Comparison of ENCODE assay signal across 10 cellular contexts in the genomic region with DNA sequence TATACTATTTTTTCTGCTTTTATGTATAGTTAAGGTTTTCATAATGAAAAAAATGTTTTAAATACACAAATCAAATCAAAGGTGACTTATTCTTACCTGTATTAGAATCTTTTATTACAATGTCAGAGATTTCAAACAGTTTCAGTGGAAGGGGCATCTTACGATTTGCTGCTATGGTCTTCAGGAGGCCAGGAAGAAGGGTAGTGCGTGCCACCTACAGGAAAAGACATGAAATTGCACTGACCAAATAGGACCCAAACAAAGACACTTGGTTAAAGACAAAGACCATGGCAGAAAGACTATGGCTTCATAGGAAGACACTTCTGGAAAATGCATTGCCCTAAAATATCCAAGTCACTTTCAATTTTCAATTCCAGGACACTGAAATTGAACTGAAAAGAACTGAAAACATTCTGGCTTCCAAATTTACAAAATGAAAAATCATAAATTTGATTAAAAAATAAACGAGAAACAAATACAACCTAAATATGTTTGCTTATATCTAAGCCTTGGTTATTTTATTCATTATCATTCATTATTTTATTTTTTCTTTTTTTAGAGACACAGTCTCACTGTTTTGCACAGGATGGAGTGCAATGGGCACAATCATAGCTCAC. TPM values are rescaled to one million over a fixed set of nuclear protein-coding genes. Genes with fewer than 3 reads are reported as not detected.
A peak's percentile ranks its signal among the peaks of the same experiment; 100 is the strongest.
DNase-seq lines count a peak whose midpoint lies in the region; ATAC-seq and TF ChIP-seq lines count a peak whose summit lies in the region.
"Had no signal": no experiment of that assay in that cellular context is flagged by ENCODE, and none has a peak within 500 bp of the region (broad histone marks: within the 10 kb centered on the region; RNA-seq: fewer than 3 reads in every experiment).

No MANE protein-coding gene starts in this region.

- no peak overlapping the region for H3K27ac ChIP-seq in CD8-positive, alpha-beta T cell (ENCODE audit: low read depth, low read length)
- no peak overlapping the region for H3K27ac ChIP-seq in right atrium auricular region
- H3K27ac ChIP-seq in spleen, result no peak overlapping the region

- H3K27me3 Mint-ChIP-seq in CD8-positive, alpha-beta T cell (ENCODE audit: low read depth), result no peaks in the 10 kb centered on the region
- H3K27me3 Mint-ChIP-seq in WTC11 (ENCODE audit: low read depth), result no peaks in the 10 kb centered on the region

- peaks cover 67% of the 10 kb centered on the region for H3K36me3 Mint-ChIP-seq in CD8-positive, alpha-beta T cell
- H3K36me3 Mint-ChIP-seq in WTC11, result peaks cover 25% of the 10 kb centered on the region

- H3K9me3 Mint-ChIP-seq in CD8-positive, alpha-beta T cell, result no peaks in the 10 kb centered on the region
- H3K9me3 Mint-ChIP-seq in WTC11, result no peaks in the 10 kb centered on the region
- H3K9me3 Mint-ChIP-seq: T-helper 1 cell treated with Interleukin-12 subunit alpha and Interleukin-12 subunit beta and Interleukin-4 antibody, amounts not matched to agents 30 μg/mL and 1 μg/mL, for 36 hours had no signal

- CTCF ChIA-PET in CD8-positive, alpha-beta T cell (lab: Charles Lee), result interaction anchor here (1.4 to 1.9 kb wide), 2 partner anchors 9 to 296 kb away, joined by 4 to 7 read pairs; no protein-coding TSS in a partner anchor
- CTCF ChIA-PET in WTC11 (lab: Charles Lee), result interaction anchor here (1.2 to 1.3 kb wide), 3 partner anchors 44 to 588 kb away, joined by 3 to 6 read pairs (median 5); no protein-coding TSS in a partner anchor

- peak; percentile 62 for ATAC-seq in CD8-positive, alpha-beta T cell
- ATAC-seq in GM18870 (IDR thresholded peaks at IDR 0.05; ENCODE audit: unreplicated experiment) (peak; percentile 90), HG03039 (IDR thresholded peaks at IDR 0.05; ENCODE audit: unreplicated experiment) (peak; percentile 78), WTC11 (peak; percentile 93)

- no peaks in the 10 kb centered on the region for H3K4me1 Mint-ChIP-seq in CD8-positive, alpha-beta T cell (ENCODE audit: low read depth)
- H3K4me1 Mint-ChIP-seq in WTC11, result peaks cover 5% of the 10 kb centered on the region; the same call in 1 of the 2 replicates

- POLR2A ChIA-PET in CD8-positive, alpha-beta T cell (lab: Charles Lee), result no interaction called here
- POLR2A ChIA-PET in WTC11 (lab: Charles Lee), result no interaction called here

- intact Hi-C loops in CD8-positive, alpha-beta T cell (cut with DNase I, micrococcal nuclease), result loop anchor here (5.0 kb wide), 2 partner anchors 297 to 557 kb away; no protein-coding TSS in a partner anchor
- intact Hi-C loops in spleen (cut with DNase I; ENCODE audit: low total_unique reads), result loop anchor here (10.0 kb wide), 1 partner anchor 559 kb away; no protein-coding TSS in a partner anchor

- no peak overlapping the region for H3K4me3 Mint-ChIP-seq in CD8-positive, alpha-beta T cell
- no peak overlapping the region for H3K4me3 Mint-ChIP-seq in WTC11
- H3K4me3 Mint-ChIP-seq: T-helper 1 cell treated with Interleukin-12 subunit alpha and Interleukin-12 subunit beta and Interleukin-4 antibody, amounts not matched to agents 30 μg/mL and 1 μg/mL, for 36 hours had no signal

- no peaks in the 10 kb centered on the region for H3K9me3 ChIP-seq in CD8-positive, alpha-beta T cell (ENCODE audit: low read length)
- H3K9me3 ChIP-seq in right atrium auricular region, result no peaks in the 10 kb centered on the region
- H3K9me3 ChIP-seq in spleen, result no peaks in the 10 kb centered on the region

- TF ChIP-seq POLR2A in spleen (IDR thresholded peaks at IDR 0.05), result no peak

- H3K36me3 ChIP-seq in CD8-positive, alpha-beta T cell (ENCODE audit: insufficient read depth, low read length), result peaks cover 24% of the 10 kb centered on the region
- peaks cover 24% of the 10 kb centered on the region for H3K36me3 ChIP-seq in right atrium auricular region
- H3K36me3 ChIP-seq in spleen, result peaks cover 0 to 95% (median 41%) of the 10 kb centered on the region in 6 donors

- DNase-seq in CD8-positive, alpha-beta T cell, result no peak
- peak; percentile 13 for DNase-seq in NCI-H2081 treated with DMSO at 0.1 percent for 48 hours (lab: John Stamatoyannopoulos, UW)
- DNase-seq in WTC11 (ENCODE audit: low spot score), result no peak
- DNase-seq in right atrium auricular region (ENCODE audit: low spot score), result no peak
- no peak for DNase-seq in spleen
- no peak for DNase-seq in T1000 (lab: John Stamatoyannopoulos, UW)

- TF ChIP-seq CTCF in CD8-positive, alpha-beta T cell (IDR thresholded peaks at IDR 0.05), result peak; percentile 63
- TF ChIP-seq CTCF in WTC11 (IDR thresholded peaks at IDR 0.05) (peak; percentile 68; the same call in 1 of the 2 replicates), right atrium auricular region (IDR thresholded peaks at IDR 0.05) (peak; percentile 75 to 79), spleen (IDR thresholded peaks at IDR 0.05 in 8 of 11, conservative IDR thresholded peaks at IDR 0.05 in 3 of 11) (peak in 10 of 11 experiments; percentile 21 to 74 (median 65))

- H3K4me1 ChIP-seq in CD8-positive, alpha-beta T cell (ENCODE audit: insufficient read depth, low read length), result no peaks in the 10 kb centered on the region
- H3K4me1 ChIP-seq in right atrium auricular region (no peaks in the 10 kb centered on the region), spleen (no peaks in the 10 kb centered on the region)

- H3K27me3 ChIP-seq in CD8-positive, alpha-beta T cell (ENCODE audit: insufficient read depth, low read length), result no peaks in the 10 kb centered on the region
- H3K27me3 ChIP-seq in right atrium auricular region (no peaks in the 10 kb centered on the region), spleen (replicated peaks in 1 of 7) (no peaks in the 10 kb centered on the region)

- no peak overlapping the region for H3K4me3 ChIP-seq in CD8-positive, alpha-beta T cell (ENCODE audit: low read depth, low read length)
- H3K4me3 ChIP-seq in right atrium auricular region (no peak overlapping the region), spleen (no peak overlapping the region)

- no peak overlapping the region for H3K27ac Mint-ChIP-seq in CD8-positive, alpha-beta T cell
- no peak overlapping the region for H3K27ac Mint-ChIP-seq in WTC11
- H3K27ac Mint-ChIP-seq: T-helper 1 cell treated with Interleukin-12 subunit alpha and Interleukin-12 subunit beta and Interleukin-4 antibody, amounts not matched to agents 30 μg/mL and 1 μg/mL, for 36 hours had no signal

- 58 to 64% (median 61%) methylated on average over 3 of the region's 3 CpGs for WGBS in spleen, 5 donors

TF ChIP-seq in WTC11, 78 proteins besides CTCF, POLR2A, EP300 and RAD21:
- TF ChIP-seq, protein P1, sequence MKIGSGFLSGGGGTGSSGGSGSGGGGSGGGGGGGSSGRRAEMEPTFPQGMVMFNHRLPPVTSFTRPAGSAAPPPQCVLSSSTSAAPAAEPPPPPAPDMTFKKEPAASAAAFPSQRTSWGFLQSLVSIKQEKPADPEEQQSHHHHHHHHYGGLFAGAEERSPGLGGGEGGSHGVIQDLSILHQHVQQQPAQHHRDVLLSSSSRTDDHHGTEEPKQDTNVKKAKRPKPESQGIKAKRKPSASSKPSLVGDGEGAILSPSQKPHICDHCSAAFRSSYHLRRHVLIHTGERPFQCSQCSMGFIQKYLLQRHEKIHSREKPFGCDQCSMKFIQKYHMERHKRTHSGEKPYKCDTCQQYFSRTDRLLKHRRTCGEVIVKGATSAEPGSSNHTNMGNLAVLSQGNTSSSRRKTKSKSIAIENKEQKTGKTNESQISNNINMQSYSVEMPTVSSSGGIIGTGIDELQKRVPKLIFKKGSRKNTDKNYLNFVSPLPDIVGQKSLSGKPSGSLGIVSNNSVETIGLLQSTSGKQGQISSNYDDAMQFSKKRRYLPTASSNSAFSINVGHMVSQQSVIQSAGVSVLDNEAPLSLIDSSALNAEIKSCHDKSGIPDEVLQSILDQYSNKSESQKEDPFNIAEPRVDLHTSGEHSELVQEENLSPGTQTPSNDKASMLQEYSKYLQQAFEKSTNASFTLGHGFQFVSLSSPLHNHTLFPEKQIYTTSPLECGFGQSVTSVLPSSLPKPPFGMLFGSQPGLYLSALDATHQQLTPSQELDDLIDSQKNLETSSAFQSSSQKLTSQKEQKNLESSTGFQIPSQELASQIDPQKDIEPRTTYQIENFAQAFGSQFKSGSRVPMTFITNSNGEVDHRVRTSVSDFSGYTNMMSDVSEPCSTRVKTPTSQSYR (CRISPR knock-in tag; IDR thresholded peaks at IDR 0.05), result no peak
- TF ChIP-seq ZNF219 (CRISPR knock-in tag; IDR thresholded peaks at IDR 0.05; ENCODE audit: borderline replicate concordance) (no peak), CBFB (CRISPR knock-in tag; IDR thresholded peaks at IDR 0.05; ENCODE audit: low read depth) (no peak)
- TF ChIP-seq, protein P2, sequence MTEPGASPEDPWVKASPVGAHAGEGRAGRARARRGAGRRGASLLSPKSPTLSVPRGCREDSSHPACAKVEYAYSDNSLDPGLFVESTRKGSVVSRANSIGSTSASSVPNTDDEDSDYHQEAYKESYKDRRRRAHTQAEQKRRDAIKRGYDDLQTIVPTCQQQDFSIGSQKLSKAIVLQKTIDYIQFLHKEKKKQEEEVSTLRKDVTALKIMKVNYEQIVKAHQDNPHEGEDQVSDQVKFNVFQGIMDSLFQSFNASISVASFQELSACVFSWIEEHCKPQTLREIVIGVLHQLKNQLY (CRISPR knock-in tag; IDR thresholded peaks at IDR 0.05), result no peak

RNA-seq across cellular contexts. Expression of a gene that starts 42.1 kb away (rescaled TPM):
- 1 to 10 TPM; 7.2 to 8.5 TPM for total RNA-seq in CD8-positive, alpha-beta T cell
- total RNA-seq in WTC11 (2021) (26.8 to 31.0 TPM (median 27.2 TPM) in 3 replicates), right atrium auricular region (10 to 100 TPM; 11.3 to 13.7 TPM), spleen (10 to 100 TPM in 5 of 7 donors, 1 to 10 TPM in 2; 7.8 to 17.4 (median 12.6) TPM)
- 10 to 100 TPM; 12.0 to 14.1 (median 13.5) TPM for polyA plus RNA-seq in spleen

RNA-seq across cellular contexts. Expression of a gene that starts 57.6 kb away (rescaled TPM):
- not detected for total RNA-seq in CD8-positive, alpha-beta T cell
- 0.62 to 1.2 TPM (median 0.72 TPM) in 3 replicates for total RNA-seq in WTC11 (2021)
- not detected for total RNA-seq in right atrium auricular region
- not detected for total RNA-seq in spleen
- polyA plus RNA-seq in spleen, result under 1 TPM in 1 of 3 donors, not detected in 2; 0.06 TPM
- total RNA-seq: skeletal muscle tissue had no signal
